Comparison of ENCODE assay signal across 16 cellular contexts in the genomic region with DNA sequence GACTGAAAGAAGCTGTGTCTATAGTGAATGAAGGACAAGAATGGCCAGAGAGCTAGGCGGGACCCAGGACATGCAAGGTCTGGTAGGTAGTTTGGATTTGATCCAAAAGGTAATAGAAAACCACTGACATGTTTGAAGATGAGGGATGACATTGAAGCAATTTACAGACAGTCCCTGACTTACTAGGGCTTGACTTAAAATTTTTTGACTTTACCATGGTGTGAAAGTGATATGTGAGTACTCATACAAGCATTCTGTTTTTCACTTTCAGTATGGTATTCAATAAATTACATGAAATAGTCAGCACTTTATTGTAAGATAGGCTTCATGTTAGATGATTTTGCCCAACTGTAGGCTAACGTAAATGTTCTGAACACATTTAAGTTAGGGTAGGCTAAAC.
"Had no signal": no experiment of that assay in that cellular context is flagged by ENCODE, and none has a peak within 500 bp of the region (broad histone marks: within the 10 kb centered on the region; RNA-seq: fewer than 3 reads in every experiment).

No MANE protein-coding gene starts in this region.

- H3K27me3 Mint-ChIP-seq: activated B cell treated with CpG ODN at 0.5 μM for 24 hours, naive B cell, T-helper 17 cell had no signal

- H3K27me3 ChIP-seq: neutrophil had no signal

- H3K4me3 Mint-ChIP-seq: activated B cell treated with CpG ODN at 0.5 μM for 24 hours, naive B cell, T-helper 17 cell had no signal

- H3K27ac Mint-ChIP-seq: activated B cell treated with CpG ODN at 0.5 μM for 24 hours, T-helper 17 cell had no signal

- H3K9me3 ChIP-seq: neutrophil had no signal

- H3K4me3 ChIP-seq: coronary artery, lung had no signal

- ATAC-seq: left colon, T-helper 17 cell had no signal

- DNase-seq: activated B cell treated with CpG ODN at 0.5 μM for 24 hours; activated naive CD4-positive, alpha-beta T cell; caudate nucleus; effector CD4-positive, alpha-beta T cell; foreskin melanocyte; head of caudate nucleus; left colon; naive B cell; retina; stimulated activated CD4-positive, alpha-beta T cell treated with anti-CD3 and anti-CD28 coated beads, Interleukin-15, amount 100 ng/mL, for 24 hours; stimulated activated CD4-positive, alpha-beta T cell treated with anti-CD3 and anti-CD28 coated beads, Interleukin-4, amount 100 ng/mL, for 24 hours; T-helper 17 cell; trophoblast cell had no signal
